In the genomic region with DNA sequence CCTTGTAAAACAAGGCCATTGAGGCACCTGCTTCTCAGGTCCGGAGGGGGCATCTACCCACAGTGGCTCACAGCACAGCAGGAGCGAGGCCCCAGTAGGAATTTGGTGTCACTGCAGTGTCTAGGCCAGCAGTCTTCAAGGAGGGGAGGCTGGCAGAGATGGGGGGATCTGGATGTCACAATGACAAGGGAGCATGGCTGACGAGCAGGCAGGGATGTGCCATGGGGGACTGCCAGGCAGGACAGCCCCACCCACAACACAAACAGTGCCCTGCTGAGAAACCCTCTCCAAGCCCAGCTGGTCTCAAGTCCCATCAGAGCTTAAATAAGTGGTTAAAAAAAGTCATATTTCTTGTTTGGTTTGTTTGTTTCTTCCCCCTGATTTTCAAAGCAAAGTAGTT, we compare ENCODE assay signal across 25 cellular contexts.
DNase-seq lines count a peak whose midpoint lies in the region; ATAC-seq, FAIRE-seq and TF ChIP-seq lines count a peak whose summit lies in the region.
"Had no signal": no experiment of that assay in that cellular context is flagged by ENCODE, and none has a peak within 500 bp of the region (broad histone marks: within the 10 kb centered on the region; RNA-seq: fewer than 3 reads in every experiment).

No MANE protein-coding gene starts in this region.

- H3K27ac ChIP-seq in heart left ventricle: peak overlapping the region in 7 of 12 donors; percentile 11 to 71 (median 39)
- H3K27ac ChIP-seq: A549; BLaER1 treated with 17β-estradiol and CSF1 and Interleukin-3, amounts not matched to agents 10 nM and 100 nM had no signal

- ATAC-seq in heart left ventricle: peak in 2 of 4 donors; percentile 4 to 6
- ATAC-seq: A549, GM23338, HCT116 had no signal

- 44 to 69% (median 56%) methylated on average over 3 of the region's 3 CpGs for WGBS in heart left ventricle, 4 donors

- H3K9me3 ChIP-seq in heart left ventricle: peaks cover 0 to 75% (median 5%) of the 10 kb centered on the region in 12 donors
- H3K9me3 ChIP-seq: A549, BE2C had no signal

- H3K27me3 ChIP-seq in heart left ventricle: no peaks in the 10 kb centered on the region
- H3K27me3 ChIP-seq: BE2C; BLaER1 treated with 17β-estradiol and CSF1 and Interleukin-3, amounts not matched to agents 10 nM and 100 nM had no signal

- TF ChIP-seq CTCF in heart left ventricle (IDR thresholded peaks at IDR 0.05) (no peak), endothelial cell (IDR thresholded peaks at IDR 0.05; ENCODE audit: unreplicated experiment) (no peak)

- peak overlapping the region; percentile 80 for H3K4me3 Mint-ChIP-seq in endothelial cell (ENCODE audit: unreplicated experiment)
- H3K4me3 Mint-ChIP-seq: CD14-positive monocyte; CD4-positive, alpha-beta T cell; CD8-positive, alpha-beta memory T cell; GM23338; H9 had no signal

- no peak overlapping the region for H3K27ac Mint-ChIP-seq in endothelial cell (ENCODE audit: unreplicated experiment)
- H3K27ac Mint-ChIP-seq: CD14-positive monocyte; CD4-positive, alpha-beta T cell; CD8-positive, alpha-beta memory T cell; GM23338; H9 had no signal

- peaks cover 2% of the 10 kb centered on the region for H3K4me1 Mint-ChIP-seq in endothelial cell (ENCODE audit: unreplicated experiment)
- H3K4me1 Mint-ChIP-seq: CD14-positive monocyte; CD8-positive, alpha-beta memory T cell; GM23338; H9 had no signal

- FAIRE-seq in HTR-8/SVneo (lab: Jason Lieb, UNC): peak; percentile 40
- FAIRE-seq: A549, D721Med, GM12891, GM18507 had no signal

- H3K4me3 ChIP-seq in heart left ventricle: no peak overlapping the region
- H3K4me3 ChIP-seq: A549; BLaER1 treated with 17β-estradiol and CSF1 and Interleukin-3, amounts not matched to agents 10 nM and 100 nM; GM23338 had no signal

- intact Hi-C loops in heart left ventricle (cut with DNase I) (loop anchor here in 3 of 10 donors (1.0 to 10.0 kb wide), 3 partner anchors 73 to 76 kb away; no protein-coding TSS in a partner anchor), cardiac septum (cut with DNase I) (no loop called here)

- H3K4me1 ChIP-seq in heart left ventricle: peaks cover 0 to 3% (median 0%) of the 10 kb centered on the region in 12 donors
- H3K4me1 ChIP-seq: A549; BE2C; BLaER1 treated with 17β-estradiol and CSF1 and Interleukin-3, amounts not matched to agents 10 nM and 100 nM had no signal

- H3K9me3 Mint-ChIP-seq in endothelial cell (ENCODE audit: unreplicated experiment): peaks cover 68% of the 10 kb centered on the region

- DNase-seq in heart left ventricle (no peak), cardiac septum (ENCODE audit: low spot score) (no peak), HTR-8/SVneo (ENCODE audit: insufficient read length, low spot score) (no peak), endothelial cell (ENCODE audit: low spot score) (no peak), GM03348 (ENCODE audit: low spot score) (no peak), activated gamma-delta T cell (lab: John Stamatoyannopoulos, UW) (no peak)
- DNase-seq: 8988T; ACHN; AML-193; BE2C; CD4-positive, alpha-beta T cell; CD8-positive, alpha-beta memory T cell; DMS 273 treated with DMSO at 0.1 percent for 48 hours; DMS79; EL; GDM1; H9 had no signal

- TF ChIP-seq POLR2A in heart left ventricle (IDR thresholded peaks at IDR 0.05): no peak

- no peaks in the 10 kb centered on the region for H3K36me3 ChIP-seq in heart left ventricle
- H3K36me3 ChIP-seq: BE2C; BLaER1 treated with 17β-estradiol and CSF1 and Interleukin-3, amounts not matched to agents 10 nM and 100 nM had no signal

- peaks cover 16% of the 10 kb centered on the region for H3K27me3 Mint-ChIP-seq in endothelial cell (ENCODE audit: unreplicated experiment)
- H3K27me3 Mint-ChIP-seq: CD4-positive, alpha-beta T cell; CD8-positive, alpha-beta memory T cell had no signal

- peaks cover 30% of the 10 kb centered on the region for H3K36me3 Mint-ChIP-seq in endothelial cell (ENCODE audit: low read depth, unreplicated experiment)
- H3K36me3 Mint-ChIP-seq: CD14-positive monocyte had no signal
